8 cellular contexts compared by ENCODE assay signal in the genomic region with DNA sequence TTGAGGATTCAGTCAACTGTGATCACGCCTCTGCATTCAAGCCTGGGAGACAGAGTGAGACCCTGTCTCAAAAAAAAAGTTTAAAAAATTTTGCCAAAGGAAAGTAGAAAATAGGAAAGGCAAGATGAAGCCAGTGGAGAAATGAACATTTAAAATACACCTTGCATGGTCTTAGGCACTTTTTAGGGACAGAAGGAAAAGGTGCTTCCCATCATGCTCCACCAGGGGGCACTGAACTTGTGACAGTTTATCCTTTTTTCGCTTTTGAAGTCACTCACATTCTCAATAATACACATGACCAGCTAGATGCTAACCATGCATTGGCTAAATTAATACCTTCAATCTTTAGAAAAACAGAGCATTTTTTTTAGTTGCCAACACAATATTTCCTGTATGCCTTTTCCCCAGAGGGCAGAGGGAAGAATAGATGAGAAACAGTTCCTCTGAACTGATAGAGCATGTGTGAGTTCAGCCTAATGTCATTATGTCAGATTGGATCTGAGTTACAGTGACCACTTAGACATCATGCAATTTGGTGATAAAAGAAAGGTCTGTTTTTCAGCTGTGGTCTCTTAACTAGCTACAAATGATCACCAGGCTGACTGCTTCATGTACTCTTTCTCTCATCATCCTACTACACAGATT.
DNase-seq lines count a peak whose midpoint lies in the region; ATAC-seq and TF ChIP-seq lines count a peak whose summit lies in the region.

No MANE protein-coding gene starts in this region.

- H3K27me3 Mint-ChIP-seq in T-helper 2 cell treated with Interferon-gamma antibody and Interleukin-4, amounts not matched to agents 5 μg/mL and 100 μg/mL, for 36 hours (ENCODE audit: low read depth), result no peaks in the 10 kb centered on the region

- H3K9me3 ChIP-seq in breast epithelium (peaks cover 6 to 9% of the 10 kb centered on the region in 2 donors), right lobe of liver (no peaks in the 10 kb centered on the region)

- intact Hi-C loops in breast epithelium (cut with DNase I; ENCODE audit: low total_unique reads), result no loop called here
- intact Hi-C loops in right lobe of liver (cut with DNase I), result no loop called here

- H3K36me3 Mint-ChIP-seq in T-helper 2 cell treated with Interferon-gamma antibody and Interleukin-4, amounts not matched to agents 5 μg/mL and 100 μg/mL, for 36 hours (ENCODE audit: low read depth), result no peaks in the 10 kb centered on the region

- TF ChIP-seq CTCF in breast epithelium (IDR thresholded peaks at IDR 0.05) (peak in 2 of 3 donors; percentile 28 to 34), right lobe of liver (IDR thresholded peaks at IDR 0.05) (peak; percentile 64 to 81 (median 77))

- H3K27ac ChIP-seq in breast epithelium (no peak overlapping the region), right lobe of liver (no peak overlapping the region)

- H3K4me1 ChIP-seq in breast epithelium, result no peaks in the 10 kb centered on the region
- H3K4me1 ChIP-seq in right lobe of liver, result no peaks in the 10 kb centered on the region

- WGBS in right lobe of liver (ENCODE audit: insufficient coverage, low coverage, low lambda C conversion rate, missing lambda C conversion rate), result 50% methylated on average over 2 of the region's 2 CpGs

- DNase-seq in NCI-H146 (lab: John Stamatoyannopoulos, UW) (peak; percentile 29), NCI-H146 treated with DMSO at 0.1 percent for 48 hours (lab: John Stamatoyannopoulos, UW; ENCODE audit: unreplicated experiment) (no peak), KG1 (lab: John Stamatoyannopoulos, UW) (peak; percentile 29), breast epithelium (ENCODE audit: low spot score in 2 of 2) (no peak), right lobe of liver (peak in 2 of 3 donors; percentile 22 to 49), amniotic stem cell (lab: John Stamatoyannopoulos, UW) (no peak)
- peak; percentile 7 for DNase-seq in T-helper 2 cell treated with Interferon-gamma antibody and Interleukin-4, amounts not matched to agents 5 μg/mL and 100 μg/mL, for 36 hours (ENCODE audit: low spot score)
- DNase-seq in stimulated activated CD8-positive, alpha-beta memory T cell treated with anti-CD3 and anti-CD28 coated beads, Interleukin-4, amount 100 ng/mL, for 1 hour (ENCODE audit: low read depth in 2 of 2, low spot score in 1 of 2), result peak; percentile 17 to 32

- TF ChIP-seq POLR2A in breast epithelium (IDR thresholded peaks at IDR 0.05) (no peak), right lobe of liver (IDR thresholded peaks at IDR 0.05) (no peak)

- peaks cover 5% of the 10 kb centered on the region for H3K9me3 Mint-ChIP-seq in T-helper 2 cell treated with Interferon-gamma antibody and Interleukin-4, amounts not matched to agents 5 μg/mL and 100 μg/mL, for 36 hours

- H3K27me3 ChIP-seq in breast epithelium, result no peaks in the 10 kb centered on the region
- no peaks in the 10 kb centered on the region for H3K27me3 ChIP-seq in right lobe of liver

- H3K27ac Mint-ChIP-seq in T-helper 2 cell treated with Interferon-gamma antibody and Interleukin-4, amounts not matched to agents 5 μg/mL and 100 μg/mL, for 36 hours, result no peak overlapping the region

- no peak overlapping the region for H3K4me3 ChIP-seq in breast epithelium
- H3K4me3 ChIP-seq in right lobe of liver, result no peak overlapping the region

- no peaks in the 10 kb centered on the region for H3K4me1 Mint-ChIP-seq in T-helper 2 cell treated with Interferon-gamma antibody and Interleukin-4, amounts not matched to agents 5 μg/mL and 100 μg/mL, for 36 hours (ENCODE audit: low read depth)

- no peaks in the 10 kb centered on the region for H3K36me3 ChIP-seq in breast epithelium
- H3K36me3 ChIP-seq in right lobe of liver, result no peaks in the 10 kb centered on the region

- peak; percentile 71 to 84 (median 79) for ATAC-seq in right lobe of liver

- no peak overlapping the region for H3K4me3 Mint-ChIP-seq in T-helper 2 cell treated with Interferon-gamma antibody and Interleukin-4, amounts not matched to agents 5 μg/mL and 100 μg/mL, for 36 hours

Comparison
In these comparisons a context has a peak if more than half of its experiments do, and no peak if none do; other contexts are left out.
1. DNase-seq: peak in NCI-H146 (single experiment), KG1 (single experiment), T-helper 2 cell treated with Interferon-gamma antibody and Interleukin-4, amounts not matched to agents 5 μg/mL and 100 μg/mL, for 36 hours (single experiment), right lobe of liver (2 of 3) and stimulated activated CD8-positive, alpha-beta memory T cell treated with anti-CD3 and anti-CD28 coated beads, Interleukin-4, amount 100 ng/mL, for 1 hour (2 of 2); none in NCI-H146 treated with DMSO at 0.1 percent for 48 hours (single experiment), breast epithelium (0 of 2) and amniotic stem cell (single experiment).